ENCODE assay signal across 22 cellular contexts in genomic region chr11:76689861-76690260, GRCh38.
"Had no signal": no experiment of that assay in that cellular context is flagged by ENCODE, and none has a peak within 500 bp of the region (broad histone marks: within the 10 kb centered on the region; RNA-seq: fewer than 3 reads in every experiment).

No MANE protein-coding gene starts in this region.

- DNase-seq: dorsolateral prefrontal cortex; effector CD4-positive, alpha-beta T cell; hypothalamus; immature natural killer cell; islet precursor cell; left ventricle myocardium superior; occipital lobe; pancreas; retina; right lobe of liver; small intestine; stimulated activated CD4-positive, alpha-beta T cell treated with anti-CD3 and anti-CD28 coated beads, Interleukin-12 subunit alpha, Interleukin-12 subunit beta, amount 100 ng/mL, for 4 hours; stimulated activated CD4-positive, alpha-beta T cell treated with anti-CD3 and anti-CD28 coated beads, Interleukin-1b, Interleukin-23, amount 100 ng/mL, for 48 hours; stimulated activated CD4-positive, alpha-beta T cell treated with anti-CD3 and anti-CD28 coated beads, Interleukin-4, amount 100 ng/mL, for 1 hour; stimulated activated CD8-positive, alpha-beta memory T cell treated with anti-CD3 and anti-CD28 coated beads, Interleukin-4, amount 100 ng/mL, for 48 hours; stimulated activated naive CD4-positive, alpha-beta T cell treated with Interleukin-2 at 50 U/mL for 16 hours; stomach; thyroid gland had no signal

- H3K9me3 Mint-ChIP-seq: immature natural killer cell; natural killer cell treated with Interleukin-12 subunit alpha and Interleukin-12 subunit beta and Interleukin-15 and Interleukin-18, amount 100 ng/mL, for 72 hours; type B pancreatic cell had no signal

- H3K4me3 ChIP-seq: coronary artery, dorsolateral prefrontal cortex, lower lobe of right lung, pancreas, right lobe of liver, stomach, thyroid gland had no signal

- H3K27me3 ChIP-seq: dorsolateral prefrontal cortex, pancreas, right lobe of liver, thyroid gland had no signal

- H3K36me3 ChIP-seq: lower lobe of right lung, pancreas, right lobe of liver, stomach, thyroid gland had no signal

- H3K36me3 Mint-ChIP-seq: immature natural killer cell; natural killer cell treated with Interleukin-12 subunit alpha and Interleukin-12 subunit beta and Interleukin-15 and Interleukin-18, amount 100 ng/mL, for 72 hours; type B pancreatic cell had no signal

- H3K4me1 ChIP-seq: pancreas, right lobe of liver, stomach, thyroid gland had no signal

- ATAC-seq: left ventricle myocardium superior; natural killer cell treated with Interleukin-12 subunit alpha and Interleukin-12 subunit beta and Interleukin-15 and Interleukin-18, amount 100 ng/mL, for 72 hours; pancreas had no signal

- H3K27ac Mint-ChIP-seq: immature natural killer cell had no signal

- H3K9me3 ChIP-seq: lower lobe of right lung, pancreas, right lobe of liver, stomach, thyroid gland had no signal

- H3K27ac ChIP-seq: coronary artery, dorsolateral prefrontal cortex, lower lobe of right lung, pancreas, right lobe of liver, stomach, thyroid gland had no signal

- H3K4me3 Mint-ChIP-seq: immature natural killer cell; natural killer cell treated with Interleukin-12 subunit alpha and Interleukin-12 subunit beta and Interleukin-15 and Interleukin-18, amount 100 ng/mL, for 72 hours; type B pancreatic cell had no signal
